ENCODE assay signal across 17 cellular contexts in genomic region chr7:33760146-33760545, GRCh38.
DNase-seq lines count a peak whose midpoint lies in the region; FAIRE-seq and TF ChIP-seq lines count a peak whose summit lies in the region.
"Had no signal": no experiment of that assay in that cellular context is flagged by ENCODE, and none has a peak within 500 bp of the region (broad histone marks: within the 10 kb centered on the region; RNA-seq: fewer than 3 reads in every experiment).

No MANE protein-coding gene starts in this region.

- peak overlapping the region; percentile 25 for H4K5ac ChIP-seq in mesendoderm (ENCODE audit: low read length)

- peak overlapping the region; percentile 20 for H3K27ac Mint-ChIP-seq in endodermal cell
- H3K27ac Mint-ChIP-seq: CD4-positive, alpha-beta memory T cell; GM23338; H9 had no signal

- no peak overlapping the region for H2BK12ac ChIP-seq in mesenchymal stem cell (ENCODE audit: low read length in 2 of 2)

- no peak for DNase-seq in endodermal cell
- no peak for DNase-seq in mesendoderm
- DNase-seq in NCI-H1436 (lab: John Stamatoyannopoulos, UW), result no peak
- no peak for DNase-seq in lower leg skin (ENCODE audit: low spot score in 2 of 2)
- no peak for DNase-seq in GM19239 (ENCODE audit: insufficient read length, low spot score)
- DNase-seq in mesenchymal stem cell, result no peak
- DNase-seq: C1 segment of cervical spinal cord; Caco-2; CD4-positive, alpha-beta memory T cell; DMS153; DND-41; H9 had no signal

- H3K27me3 ChIP-seq in HUES6 (ENCODE audit: control insufficient read depth, insufficient read depth, low read length) (no peaks in the 10 kb centered on the region), endodermal cell (ENCODE audit: control insufficient read depth, insufficient read depth, low read length, poor library complexity, severe bottlenecking) (no peaks in the 10 kb centered on the region), mesendoderm (ENCODE audit: insufficient read depth, low read length, poor library complexity) (no peaks in the 10 kb centered on the region), mesenchymal stem cell (ENCODE audit: control insufficient read depth in 1 of 2, insufficient read depth in 1 of 2, low read length in 2 of 2) (no peaks in the 10 kb centered on the region)

- H2BK15ac ChIP-seq in mesendoderm (replicated peaks; ENCODE audit: low read depth) (peak overlapping the region; percentile 48), mesenchymal stem cell (ENCODE audit: low read depth, poor library complexity, severe bottlenecking) (no peak overlapping the region)

- H2AK5ac ChIP-seq in mesendoderm (ENCODE audit: low read length) (peak overlapping the region; percentile 81), mesenchymal stem cell (ENCODE audit: low read length, severe bottlenecking) (no peak overlapping the region)

- H3K9me3 ChIP-seq in HUES6 (ENCODE audit: control insufficient read depth, insufficient read depth, low read depth, low read length) (no peaks in the 10 kb centered on the region), endodermal cell (ENCODE audit: control insufficient read depth, low read length) (no peaks in the 10 kb centered on the region), mesenchymal stem cell (ENCODE audit: control insufficient read depth, low read length) (no peaks in the 10 kb centered on the region)
- H3K9me3 ChIP-seq: Caco-2 had no signal

- peaks cover 24% of the 10 kb centered on the region for H3K4me1 ChIP-seq in HUES6 (ENCODE audit: control insufficient read depth, insufficient read depth, low read length)
- H3K4me1 ChIP-seq in endodermal cell (ENCODE audit: control insufficient read depth, insufficient read depth, low read length), result peaks cover 20% of the 10 kb centered on the region
- peaks cover 21% of the 10 kb centered on the region for H3K4me1 ChIP-seq in mesendoderm (ENCODE audit: control insufficient read depth, low read depth, low read length)
- H3K4me1 ChIP-seq in urinary bladder (ENCODE audit: insufficient read depth), result peaks cover 2% of the 10 kb centered on the region
- no peaks in the 10 kb centered on the region for H3K4me1 ChIP-seq in mesenchymal stem cell (ENCODE audit: control insufficient read depth, insufficient read depth, low read depth, low read length)

- no peak overlapping the region for H3K23ac ChIP-seq in mesendoderm (ENCODE audit: low read length)
- no peak overlapping the region for H3K23ac ChIP-seq in mesenchymal stem cell (ENCODE audit: low read length in 2 of 2)

- H3K79me1 ChIP-seq in mesendoderm (ENCODE audit: low read length) (no peaks in the 10 kb centered on the region), mesenchymal stem cell (replicated peaks; ENCODE audit: low read length, poor library complexity, severe bottlenecking) (no peaks in the 10 kb centered on the region)

- no peak for TF ChIP-seq POLR2A in lower leg skin (IDR thresholded peaks at IDR 0.05)

- H2AFZ ChIP-seq in mesenchymal stem cell (ENCODE audit: low read depth, low read length), result no peak overlapping the region
- H2AFZ ChIP-seq: GM23338 had no signal

- H3K36me3 ChIP-seq in HUES6 (ENCODE audit: control insufficient read depth, insufficient read depth, low read length) (no peaks in the 10 kb centered on the region), endodermal cell (ENCODE audit: control insufficient read depth, insufficient read depth, low read length) (no peaks in the 10 kb centered on the region), mesendoderm (ENCODE audit: control insufficient read depth, insufficient read depth, low read length) (no peaks in the 10 kb centered on the region), urinary bladder (ENCODE audit: insufficient read depth) (no peaks in the 10 kb centered on the region), mesenchymal stem cell (ENCODE audit: control insufficient read depth in 1 of 2, insufficient read depth in 2 of 2, low read depth in 1 of 2, low read length in 2 of 2) (no peaks in the 10 kb centered on the region)

- H2BK5ac ChIP-seq in mesendoderm (ENCODE audit: low read length), result peak overlapping the region; percentile 92
- no peak overlapping the region for H2BK5ac ChIP-seq in mesenchymal stem cell (ENCODE audit: low read depth, low read length, poor library complexity, severe bottlenecking)

- peak overlapping the region; percentile 32; the same call in 1 of the 2 replicates for H3K27ac ChIP-seq in HUES6 (ENCODE audit: low read depth, low read length)
- H3K27ac ChIP-seq in endodermal cell (ENCODE audit: low read depth, low read length), result no peak overlapping the region
- H3K27ac ChIP-seq in mesendoderm (ENCODE audit: low read depth, low read length), result no peak overlapping the region
- peak overlapping the region; percentile 10 for H3K27ac ChIP-seq in urinary bladder (ENCODE audit: low read depth)
- H3K27ac ChIP-seq in mesenchymal stem cell (ENCODE audit: low read length, poor library complexity, severe bottlenecking), result no peak overlapping the region

- H3K18ac ChIP-seq in mesendoderm (ENCODE audit: low read length) (peak overlapping the region; percentile 93), mesenchymal stem cell (ENCODE audit: low read depth in 1 of 2, low read length in 2 of 2) (no peak overlapping the region)

- no peaks in the 10 kb centered on the region for H3K27me3 Mint-ChIP-seq in endodermal cell (ENCODE audit: insufficient read depth)
- H3K27me3 Mint-ChIP-seq: CD4-positive, alpha-beta memory T cell had no signal

- H3K4me3 ChIP-seq in HUES6 (ENCODE audit: low read depth, low read length) (no peak overlapping the region), endodermal cell (ENCODE audit: low read length) (no peak overlapping the region), mesendoderm (ENCODE audit: low read length) (no peak overlapping the region), urinary bladder (ENCODE audit: low read depth, low read length) (no peak overlapping the region), lower leg skin (ENCODE audit: low read depth, poor library complexity, severe bottlenecking) (no peak overlapping the region), mesenchymal stem cell (ENCODE audit: insufficient read depth in 1 of 2, low read depth in 1 of 2, low read length in 2 of 2) (no peak overlapping the region)
- H3K4me3 ChIP-seq: GM12878, GM23338 had no signal

- peak overlapping the region; percentile 78 for H2BK120ac ChIP-seq in mesendoderm (ENCODE audit: low read depth, low read length)
- no peak overlapping the region for H2BK120ac ChIP-seq in mesenchymal stem cell (ENCODE audit: low read depth, low read length)

- no peaks in the 10 kb centered on the region for H3K36me3 Mint-ChIP-seq in endodermal cell (ENCODE audit: low read depth)

- no peak overlapping the region for H3K4me2 ChIP-seq in mesendoderm (ENCODE audit: low read length)
- H3K4me2 ChIP-seq in mesenchymal stem cell (ENCODE audit: low read length, poor library complexity, severe bottlenecking), result no peak overlapping the region
- H3K4me2 ChIP-seq: GM23338 had no signal

- H3K79me2 ChIP-seq in mesendoderm (ENCODE audit: control insufficient read depth, insufficient read depth, low read length), result no peaks in the 10 kb centered on the region

- H4K8ac ChIP-seq in mesendoderm (ENCODE audit: low read depth, low read length) (no peak overlapping the region), mesenchymal stem cell (ENCODE audit: low read length) (no peak overlapping the region)

- H3K9ac ChIP-seq in HUES6 (ENCODE audit: low read length), result peak overlapping the region; percentile 39
- no peak overlapping the region for H3K9ac ChIP-seq in endodermal cell (ENCODE audit: extremely low read depth, low read length, poor library complexity, severe bottlenecking)
- peak overlapping the region; percentile 15 for H3K9ac ChIP-seq in mesendoderm (ENCODE audit: low read length)
- no peak overlapping the region for H3K9ac ChIP-seq in mesenchymal stem cell (ENCODE audit: low read length)

- H3K9me3 Mint-ChIP-seq in endodermal cell, result peaks cover 2% of the 10 kb centered on the region
- H3K9me3 Mint-ChIP-seq: CD4-positive, alpha-beta memory T cell; GM23338; H9 had no signal

- H3K4ac ChIP-seq in mesendoderm (ENCODE audit: low read depth, low read length) (no peak overlapping the region), mesenchymal stem cell (ENCODE audit: low read depth in 1 of 2, low read length in 2 of 2) (no peak overlapping the region)

- peak overlapping the region; percentile 69 for H3K56ac ChIP-seq in mesendoderm (ENCODE audit: low read length)

- WGBS in endodermal cell (ENCODE audit: insufficient coverage in 1 of 2, insufficient read length in 1 of 2), 2 experiments, result 91 to 100% methylated on average over 1 to 3 of the region's 3 CpGs
- no CpG with 5 or more reads among the region's 3 CpGs for WGBS in mesendoderm (ENCODE audit: extremely low coverage, insufficient coverage, low lambda C conversion rate)
- 93% methylated on average over 3 of the region's 3 CpGs for WGBS in urinary bladder
- WGBS in lower leg skin, 2 donors, result 87 to 90% methylated on average over 3 of the region's 3 CpGs
- 93% methylated on average over 1 of the region's 3 CpGs for WGBS in mesenchymal stem cell

- TF ChIP-seq CTCF in endodermal cell (conservative IDR thresholded peaks at IDR 0.05), result no peak
- no peak for TF ChIP-seq CTCF in lower leg skin (IDR thresholded peaks at IDR 0.05)

- FAIRE-seq in GM19239 (lab: Jason Lieb, UNC), result no peak
- FAIRE-seq: G401.6, GM12878 had no signal

- peaks cover 66% of the 10 kb centered on the region for H3K4me1 Mint-ChIP-seq in endodermal cell
- H3K4me1 Mint-ChIP-seq: CD4-positive, alpha-beta memory T cell had no signal

- intact Hi-C loops in lower leg skin (cut with DNase I; ENCODE audit: low total_unique reads), result no loop called here

- H4K91ac ChIP-seq in mesenchymal stem cell (ENCODE audit: low read length), result no peak overlapping the region

- H3K4me3 Mint-ChIP-seq in endodermal cell, result no peak overlapping the region
- H3K4me3 Mint-ChIP-seq: CD4-positive, alpha-beta memory T cell; GM23338; H9 had no signal

- no peak overlapping the region for H3K14ac ChIP-seq in mesenchymal stem cell (ENCODE audit: low read length in 2 of 2)

Comparison
In these comparisons a context has a peak if more than half of its experiments do, and no peak if none do; other contexts are left out.
1. H3K27ac ChIP-seq: peak in HUES6 (single experiment) and urinary bladder (single experiment); none in endodermal cell (single experiment), mesendoderm (single experiment) and mesenchymal stem cell (single experiment).
2. H3K9ac ChIP-seq: peak in HUES6 (single experiment) and mesendoderm (single experiment); none in endodermal cell (single experiment) and mesenchymal stem cell (single experiment).